Comparison of ENCODE assay signal across 17 cellular contexts in genomic region chrX:15619053-15619772, GRCh38. TPM values are rescaled to one million over a fixed set of nuclear protein-coding genes. Genes with fewer than 3 reads are reported as not detected.
DNase-seq lines count a peak whose midpoint lies in the region; ATAC-seq, FAIRE-seq and TF ChIP-seq lines count a peak whose summit lies in the region.
"Had no signal": no experiment of that assay in that cellular context is flagged by ENCODE, and none has a peak within 500 bp of the region (broad histone marks: within the 10 kb centered on the region; RNA-seq: fewer than 3 reads in every experiment).

No MANE protein-coding gene starts in this region.

- no peak for TF ChIP-seq EP300 in Ishikawa (IDR thresholded peaks at IDR 0.05; ENCODE audit: borderline replicate concordance)

- H3K36me3 ChIP-seq in body of pancreas (replicated peaks in 1 of 2; ENCODE audit: insufficient read depth in 1 of 2, low read depth in 2 of 2) (no peaks in the 10 kb centered on the region), keratinocyte (ENCODE audit: control insufficient read depth in 2 of 2, extremely low read depth in 1 of 2, insufficient read depth in 2 of 2, low read length in 2 of 2) (no peaks in the 10 kb centered on the region)
- H3K36me3 ChIP-seq: SJCRH30 had no signal

- intact Hi-C loops in body of pancreas (cut with DNase I): no loop called here

- no peaks in the 10 kb centered on the region for H4K20me1 ChIP-seq in keratinocyte (ENCODE audit: control insufficient read depth, extremely low read depth, insufficient read depth, low read length)

- H3K4me2 ChIP-seq in keratinocyte (ENCODE audit: control insufficient read depth, extremely low read depth, insufficient read depth, low read depth, low read length): peak overlapping the region; percentile 25

- H3K4me3 ChIP-seq in AG10803 (ENCODE audit: low read length) (no peak overlapping the region), body of pancreas (no peak overlapping the region), keratinocyte (ENCODE audit: control insufficient read depth in 2 of 3, extremely low read depth in 1 of 3, insufficient read depth in 2 of 3, low read depth in 1 of 3, low read length in 3 of 3) (no peak overlapping the region)
- H3K4me3 ChIP-seq: SJCRH30 had no signal

- dilution Hi-C loops in keratinocyte (cut with MboI; ENCODE audit: extremely low pct_ligation_motif_present, low sequenced_read_pairs): no loop called here

- H3K27ac ChIP-seq in body of pancreas (peak overlapping the region in 1 of 4 donors; percentile 2), keratinocyte (ENCODE audit: control insufficient read depth, insufficient read depth, low read length) (no peak overlapping the region)
- H3K27ac ChIP-seq: SJCRH30 had no signal

- H3K9me3 ChIP-seq in body of pancreas (no peaks in the 10 kb centered on the region), keratinocyte (ENCODE audit: control insufficient read depth, low read depth, low read length) (no peaks in the 10 kb centered on the region)
- H3K9me3 ChIP-seq: SJCRH30 had no signal

- TF ChIP-seq RAD21 in Ishikawa (IDR thresholded peaks at IDR 0.05; ENCODE audit: low read depth): no peak

- DNase-seq in AG10803 (ENCODE audit: low read depth) (peak; percentile 0), body of pancreas (peak in 2 of 4 donors; percentile 18 to 26), keratinocyte (ENCODE audit: low read depth, low spot score) (peak; percentile 81), chondrocyte (ENCODE audit: low spot score) (no peak)
- DNase-seq: activated CD8-positive, alpha-beta memory T cell treated with anti-CD3 and anti-CD28 coated beads, Interleukin-2, amount 50 U/mL, for 48 hours; AML-193; amniotic stem cell; hippocampal formation; midbrain; NCI-H526; SJCRH30; stimulated activated naive CD4-positive, alpha-beta T cell had no signal

- WGBS in body of pancreas, 2 donors: 39 to 62% methylated on average over 3 of the region's 3 CpGs

- no peaks in the 10 kb centered on the region for H3K9me3 Mint-ChIP-seq in chondrocyte (ENCODE audit: low read depth)

- H3K4me3 Mint-ChIP-seq in chondrocyte (ENCODE audit: unreplicated experiment): no peak overlapping the region

- H3K9me1 ChIP-seq in keratinocyte (ENCODE audit: control insufficient read depth, extremely low read depth, insufficient read depth, low read length): no peaks in the 10 kb centered on the region

- H3K36me3 Mint-ChIP-seq in chondrocyte (ENCODE audit: low read depth): no peaks in the 10 kb centered on the region

- H3K4me1 ChIP-seq in body of pancreas (no peaks in the 10 kb centered on the region), keratinocyte (ENCODE audit: control insufficient read depth, extremely low read depth, insufficient read depth, low read length) (peaks cover 17% of the 10 kb centered on the region)
- H3K4me1 ChIP-seq: SJCRH30 had no signal

- peaks cover 11% of the 10 kb centered on the region for H3K27me3 Mint-ChIP-seq in chondrocyte (ENCODE audit: low read depth)

- no peaks in the 10 kb centered on the region for H3K4me1 Mint-ChIP-seq in chondrocyte (ENCODE audit: low read depth)

- H3K9ac ChIP-seq in keratinocyte (ENCODE audit: control insufficient read depth, extremely low read depth, insufficient read depth, low read length): no peak overlapping the region

- H3K27me3 ChIP-seq in body of pancreas (no peaks in the 10 kb centered on the region), keratinocyte (ENCODE audit: control insufficient read depth, extremely low read depth, insufficient read depth, low read length) (no peaks in the 10 kb centered on the region)
- H3K27me3 ChIP-seq: SJCRH30 had no signal

- H3K79me2 ChIP-seq in keratinocyte (ENCODE audit: control insufficient read depth, insufficient read depth, low read length): no peaks in the 10 kb centered on the region

- H3K27ac Mint-ChIP-seq in chondrocyte (ENCODE audit: unreplicated experiment): no peak overlapping the region

- no peak for TF ChIP-seq POLR2A in body of pancreas (IDR thresholded peaks at IDR 0.05)

- no peak overlapping the region for H2AFZ ChIP-seq in keratinocyte (ENCODE audit: control insufficient read depth, low read length)

- ATAC-seq in body of pancreas (peak; percentile 52), HG03439 (IDR thresholded peaks at IDR 0.05; ENCODE audit: unreplicated experiment) (no peak), HG03521 (IDR thresholded peaks at IDR 0.05; ENCODE audit: unreplicated experiment) (no peak), GM21723 (IDR thresholded peaks at IDR 0.05; ENCODE audit: unreplicated experiment) (no peak)

- TF ChIP-seq CTCF in AG10803 (conservative IDR thresholded peaks at IDR 0.05; ENCODE audit: low read length) (no peak), body of pancreas (IDR thresholded peaks at IDR 0.05) (no peak), keratinocyte (optimal IDR thresholded peaks at IDR 0.05 in 1 of 3, IDR thresholded peaks at IDR 0.05 in 1 of 3, conservative IDR thresholded peaks at IDR 0.05 in 1 of 3; ENCODE audit: extremely low read depth in 1 of 3, insufficient read depth in 2 of 3, low read length in 3 of 3) (no peak), chondrocyte (IDR thresholded peaks at IDR 0.05) (no peak)

- peak; percentile 87 for FAIRE-seq in keratinocyte (lab: Jason Lieb, UNC)
- FAIRE-seq: G401.6 had no signal

TF ChIP-seq in Ishikawa, 13 proteins besides CTCF, POLR2A, EP300 and RAD21:
- TF ChIP-seq MAX (IDR thresholded peaks at IDR 0.05) (no peak), CEBPB (IDR thresholded peaks at IDR 0.05) (peak; percentile 39; the same call in 1 of the 2 replicates), TEAD4 (IDR thresholded peaks at IDR 0.05) (peak; percentile 61), NFIC (IDR thresholded peaks at IDR 0.05) (no peak), EGR1 (IDR thresholded peaks at IDR 0.05) (no peak)
- TF ChIP-seq, protein P1, sequence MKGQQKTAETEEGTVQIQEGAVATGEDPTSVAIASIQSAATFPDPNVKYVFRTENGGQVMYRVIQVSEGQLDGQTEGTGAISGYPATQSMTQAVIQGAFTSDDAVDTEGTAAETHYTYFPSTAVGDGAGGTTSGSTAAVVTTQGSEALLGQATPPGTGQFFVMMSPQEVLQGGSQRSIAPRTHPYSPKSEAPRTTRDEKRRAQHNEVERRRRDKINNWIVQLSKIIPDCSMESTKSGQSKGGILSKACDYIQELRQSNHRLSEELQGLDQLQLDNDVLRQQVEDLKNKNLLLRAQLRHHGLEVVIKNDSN (IDR thresholded peaks at IDR 0.05): no peak
TF ChIP-seq in Ishikawa: peak in this region for 2.

RNA-seq across cellular contexts. Expression of gene ACE2, which starts 18.5 kb away (rescaled TPM):
- total RNA-seq in body of pancreas (10 to 100 TPM in 1 of 2 donors, 1 to 10 TPM in 1; 6.2 to 17.5 TPM), chondrocyte (not detected in 3 replicates)
- polyA plus RNA-seq in keratinocyte: 0.34 to 0.99 TPM (median 0.51 TPM) in 3 replicates
- polyA plus RNA-seq in keratinocyte (2011; ENCODE audit: low read depth): 0.32 TPM
- 0.23 and 0.46 TPM in 2 replicates for polyA plus RNA-seq in keratinocyte (2011; cell fraction: cytosol; rRNA removed)
- 0.55 and 0.78 TPM in 2 replicates for polyA plus RNA-seq in keratinocyte (2011; cell fraction: nucleus; rRNA removed)
- polyA plus RNA-seq in keratinocyte (2012; ENCODE audit: low replicate concordance): 0.19 and 0.69 TPM in 2 replicates
- polyA minus RNA-seq in keratinocyte: 0.42 to 0.59 TPM in 2 of 3 replicates, not detected in the other
- not detected for polyA minus RNA-seq in keratinocyte (2011; cell fraction: cytosol; rRNA and poly(A)+ RNA removed)
- 1.2 and 1.4 TPM in 2 replicates for polyA minus RNA-seq in keratinocyte (2011; cell fraction: nucleus; rRNA and poly(A)+ RNA removed)

RNA-seq across cellular contexts. Expression of gene CLTRN, which starts 45.4 kb away (rescaled TPM):
- total RNA-seq in body of pancreas: 1 to 10 TPM; 1.3 to 1.6 TPM
- 0.79 to 1.4 TPM (median 1.3 TPM) in 3 replicates for polyA plus RNA-seq in keratinocyte
- 5.7 TPM for polyA plus RNA-seq in keratinocyte (2011; ENCODE audit: low read depth)
- 0.86 and 2.1 TPM in 2 replicates for polyA plus RNA-seq in keratinocyte (2011; cell fraction: cytosol; rRNA removed)
- 1.0 and 1.3 TPM in 2 replicates for polyA plus RNA-seq in keratinocyte (2011; cell fraction: nucleus; rRNA removed)
- polyA plus RNA-seq in keratinocyte (2012; ENCODE audit: low replicate concordance): 0.52 and 1.4 TPM in 2 replicates
- polyA minus RNA-seq in keratinocyte: 0.59 to 0.77 TPM in 2 of 3 replicates, not detected in the other
- not detected for polyA minus RNA-seq in keratinocyte (2011; cell fraction: cytosol; rRNA and poly(A)+ RNA removed)
- not detected in 2 replicates for polyA minus RNA-seq in keratinocyte (2011; cell fraction: nucleus; rRNA and poly(A)+ RNA removed)
- 0.20 TPM in 1 of 3 replicates, not detected in the others for total RNA-seq in chondrocyte
